Comparison of ENCODE assay signal across 10 cellular contexts in genomic region chr17:77476006-77476405, GRCh38.
A peak's percentile ranks its signal among the peaks of the same experiment; 100 is the strongest.
DNase-seq lines count a peak whose midpoint lies in the region; ATAC-seq, FAIRE-seq and TF ChIP-seq lines count a peak whose summit lies in the region.
"Had no signal": no experiment of that assay in that cellular context is flagged by ENCODE, and none has a peak within 500 bp of the region (broad histone marks: within the 10 kb centered on the region; RNA-seq: fewer than 3 reads in every experiment).

No MANE protein-coding gene starts in this region.

- H3K27ac ChIP-seq in ascending aorta, result peak overlapping the region; percentile 84 to 92
- H3K27ac ChIP-seq in keratinocyte (ENCODE audit: control insufficient read depth, insufficient read depth, low read length), result peak overlapping the region; percentile 79
- peak overlapping the region; percentile 72 for H3K27ac ChIP-seq in suprapubic skin

- intact Hi-C loops in ascending aorta (cut with DNase I), result loop anchor here (5.0 kb wide), 2 partner anchors 99 to 154 kb away; no protein-coding TSS in a partner anchor

- peak overlapping the region; percentile 17 for H3K27ac Mint-ChIP-seq in activated naive CD4-positive, alpha-beta T cell treated with anti-CD3 and anti-CD28 coated beads, Interleukin-2, amount 50 U/mL, for 24 hours

- TF ChIP-seq POLR2A in suprapubic skin (IDR thresholded peaks at IDR 0.05), result no peak

- no peak for FAIRE-seq in keratinocyte (lab: Jason Lieb, UNC)

- H3K9ac ChIP-seq in keratinocyte (ENCODE audit: control insufficient read depth, extremely low read depth, insufficient read depth, low read length), result peak overlapping the region; percentile 41

- H4K20me1 ChIP-seq in keratinocyte (ENCODE audit: control insufficient read depth, extremely low read depth, insufficient read depth, low read length), result peaks cover 21% of the 10 kb centered on the region

- H3K36me3 ChIP-seq in ascending aorta (no peaks in the 10 kb centered on the region), keratinocyte (ENCODE audit: control insufficient read depth in 2 of 2, extremely low read depth in 1 of 2, insufficient read depth in 2 of 2, low read length in 2 of 2) (peaks cover 0 to 5% of the 10 kb centered on the region in 2 experiments), suprapubic skin (no peaks in the 10 kb centered on the region)

- H3K36me3 Mint-ChIP-seq in activated naive CD4-positive, alpha-beta T cell treated with anti-CD3 and anti-CD28 coated beads, Interleukin-2, amount 50 U/mL, for 24 hours, result peaks cover 9% of the 10 kb centered on the region

- no peaks in the 10 kb centered on the region for H3K27me3 ChIP-seq in ascending aorta
- no peaks in the 10 kb centered on the region for H3K27me3 ChIP-seq in keratinocyte (ENCODE audit: control insufficient read depth, extremely low read depth, insufficient read depth, low read length)
- no peaks in the 10 kb centered on the region for H3K27me3 ChIP-seq in suprapubic skin

- no peaks in the 10 kb centered on the region for H3K9me3 ChIP-seq in ascending aorta
- H3K9me3 ChIP-seq in keratinocyte (ENCODE audit: control insufficient read depth, low read depth, low read length), result no peaks in the 10 kb centered on the region
- H3K9me3 ChIP-seq in suprapubic skin, result no peaks in the 10 kb centered on the region

- no peak for TF ChIP-seq CTCF in ascending aorta (IDR thresholded peaks at IDR 0.05)
- TF ChIP-seq CTCF in keratinocyte (optimal IDR thresholded peaks at IDR 0.05 in 1 of 3, IDR thresholded peaks at IDR 0.05 in 1 of 3, conservative IDR thresholded peaks at IDR 0.05 in 1 of 3; ENCODE audit: extremely low read depth in 1 of 3, insufficient read depth in 2 of 3, low read length in 3 of 3), result no peak
- no peak for TF ChIP-seq CTCF in suprapubic skin (IDR thresholded peaks at IDR 0.05)

- peaks cover 90% of the 10 kb centered on the region for H3K4me1 Mint-ChIP-seq in activated naive CD4-positive, alpha-beta T cell treated with anti-CD3 and anti-CD28 coated beads, Interleukin-2, amount 50 U/mL, for 24 hours

- H3K4me2 ChIP-seq in keratinocyte (ENCODE audit: control insufficient read depth, extremely low read depth, insufficient read depth, low read depth, low read length), result peak overlapping the region; percentile 70

- dilution Hi-C loops in keratinocyte (cut with MboI; ENCODE audit: extremely low pct_ligation_motif_present, low sequenced_read_pairs), result no loop called here

- no peaks in the 10 kb centered on the region for H3K9me3 Mint-ChIP-seq in activated naive CD4-positive, alpha-beta T cell treated with anti-CD3 and anti-CD28 coated beads, Interleukin-2, amount 50 U/mL, for 24 hours

- TF ChIP-seq EP300 in suprapubic skin (IDR thresholded peaks at IDR 0.05), result no peak

- H3K4me3 ChIP-seq in ascending aorta, result no peak overlapping the region
- no peak overlapping the region for H3K4me3 ChIP-seq in keratinocyte (ENCODE audit: control insufficient read depth in 2 of 3, extremely low read depth in 1 of 3, insufficient read depth in 2 of 3, low read depth in 1 of 3, low read length in 3 of 3)
- no peak overlapping the region for H3K4me3 ChIP-seq in suprapubic skin

- no peak for DNase-seq in activated naive CD4-positive, alpha-beta T cell (lab: John Stamatoyannopoulos, UW)
- DNase-seq in ascending aorta (ENCODE audit: low spot score in 2 of 2), result no peak
- no peak for DNase-seq in keratinocyte (ENCODE audit: low read depth, low spot score)
- DNase-seq in suprapubic skin (ENCODE audit: low spot score in 2 of 2), result peak in 1 of 2 donors; percentile 88
- DNase-seq: NCI-H1930; stimulated activated CD4-positive, alpha-beta T cell treated with anti-CD3 and anti-CD28 coated beads, Interleukin-4, amount 100 ng/mL, for 1 hour had no signal

- ATAC-seq in GM19397 (IDR thresholded peaks at IDR 0.05; ENCODE audit: unreplicated experiment), result no peak
- ATAC-seq in HG03095 (IDR thresholded peaks at IDR 0.05; ENCODE audit: unreplicated experiment), result no peak
- ATAC-seq in HG02623 (IDR thresholded peaks at IDR 0.05; ENCODE audit: unreplicated experiment), result no peak

- H3K27me3 Mint-ChIP-seq in activated naive CD4-positive, alpha-beta T cell treated with anti-CD3 and anti-CD28 coated beads, Interleukin-2, amount 50 U/mL, for 24 hours, result no peaks in the 10 kb centered on the region

- H3K9me1 ChIP-seq in keratinocyte (ENCODE audit: control insufficient read depth, extremely low read depth, insufficient read depth, low read length), result peaks cover 21% of the 10 kb centered on the region

- no CpG with 5 or more reads among the region's 7 CpGs for WGBS in suprapubic skin

- H3K79me2 ChIP-seq in keratinocyte (ENCODE audit: control insufficient read depth, insufficient read depth, low read length), result peaks cover 59% of the 10 kb centered on the region

- H2AFZ ChIP-seq in keratinocyte (ENCODE audit: control insufficient read depth, low read length), result no peak overlapping the region

- H3K4me1 ChIP-seq in ascending aorta, result peaks cover 29 to 60% of the 10 kb centered on the region in 2 donors
- peaks cover 80% of the 10 kb centered on the region for H3K4me1 ChIP-seq in keratinocyte (ENCODE audit: control insufficient read depth, extremely low read depth, insufficient read depth, low read length)
- peaks cover 100% of the 10 kb centered on the region for H3K4me1 ChIP-seq in suprapubic skin

- no peak overlapping the region for H3K4me3 Mint-ChIP-seq in activated naive CD4-positive, alpha-beta T cell treated with anti-CD3 and anti-CD28 coated beads, Interleukin-2, amount 50 U/mL, for 24 hours
